14 cellular contexts compared by ENCODE assay signal in the genomic region with DNA sequence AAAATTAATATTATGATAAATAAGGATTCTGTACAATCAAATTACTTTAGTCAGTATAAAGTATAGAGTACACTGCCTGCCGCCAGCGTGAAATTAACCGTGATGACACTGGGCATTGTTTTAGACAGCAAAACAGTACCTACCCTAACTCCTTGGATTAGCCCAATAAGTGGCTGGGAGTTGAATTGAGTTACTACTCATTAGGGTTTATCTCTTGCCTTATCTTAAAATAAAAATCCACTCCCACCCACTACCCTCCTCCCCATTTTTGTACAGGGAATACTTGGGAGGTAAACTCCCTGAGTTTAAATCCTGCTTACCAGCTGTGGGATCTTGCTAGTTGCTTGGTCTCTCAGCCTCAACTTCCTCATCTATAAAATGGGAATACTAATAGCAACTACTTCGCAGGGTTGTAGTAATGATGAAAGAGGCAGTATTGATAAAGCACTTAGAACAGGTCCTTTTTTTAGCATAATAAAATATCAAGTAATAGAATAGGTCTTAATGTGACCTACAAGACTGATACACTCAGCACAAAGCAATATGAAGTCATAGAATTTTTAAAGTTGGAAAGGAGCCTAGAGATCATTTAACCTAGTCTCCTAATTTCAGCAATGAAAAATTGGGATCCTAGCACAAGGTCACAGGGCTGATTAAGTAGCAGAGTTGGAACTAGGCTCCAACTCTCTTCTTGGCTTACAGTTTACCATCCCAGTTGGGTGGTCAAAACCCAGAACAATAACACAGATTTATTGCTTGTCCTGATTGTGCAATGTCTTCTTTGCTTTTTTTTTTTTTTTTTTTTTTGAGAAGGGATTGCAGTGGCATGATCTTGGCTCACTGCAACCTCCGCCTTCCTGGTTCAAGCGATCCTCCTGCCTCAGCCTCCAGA. TPM values are rescaled to one million over a fixed set of nuclear protein-coding genes. Genes with fewer than 3 reads are reported as not detected.
DNase-seq lines count a peak whose midpoint lies in the region; ATAC-seq and TF ChIP-seq lines count a peak whose summit lies in the region.
"Had no signal": no experiment of that assay in that cellular context is flagged by ENCODE, and none has a peak within 500 bp of the region (broad histone marks: within the 10 kb centered on the region; RNA-seq: fewer than 3 reads in every experiment).

No MANE protein-coding gene starts in this region.

- H3K36me3 ChIP-seq in SK-N-SH (replicated peaks in 1 of 2; ENCODE audit: control insufficient read depth in 1 of 2, insufficient read depth in 2 of 2, low read length in 1 of 2) (no peaks in the 10 kb centered on the region), thoracic aorta (no peaks in the 10 kb centered on the region)
- H3K36me3 ChIP-seq: BLaER1 had no signal

- TF ChIP-seq CTCF in SK-N-SH (IDR thresholded peaks at IDR 0.05), result no peak
- TF ChIP-seq CTCF in mesothelial cell of epicardium (IDR thresholded peaks at IDR 0.05; ENCODE audit: unreplicated experiment), result no peak
- no peak for TF ChIP-seq CTCF in thoracic aorta (IDR thresholded peaks at IDR 0.05)

- no peaks in the 10 kb centered on the region for H3K27me3 ChIP-seq in SK-N-SH (ENCODE audit: insufficient read depth)
- H3K27me3 ChIP-seq in thoracic aorta (replicated peaks; ENCODE audit: insufficient read depth), result no peaks in the 10 kb centered on the region
- H3K27me3 ChIP-seq: BLaER1 had no signal

- H3K4me3 ChIP-seq in SK-N-SH (ENCODE audit: low read depth in 2 of 2, low read length in 1 of 2) (no peak overlapping the region), thoracic aorta (peak overlapping the region; percentile 22)
- H3K4me3 ChIP-seq: BLaER1 had no signal

- peak; percentile 20 for DNase-seq in SK-N-SH
- peak; percentile 12 for DNase-seq in fibroblast of gingiva (ENCODE audit: low read depth)
- DNase-seq in mesothelial cell of epicardium (ENCODE audit: low spot score in 2 of 2, unreplicated experiment in 2 of 2), result no peak
- no peak for DNase-seq in thoracic aorta (ENCODE audit: low spot score)
- no peak for DNase-seq in activated CD8-positive, alpha-beta memory T cell treated with anti-CD3 and anti-CD28 coated beads for 24 hours
- no peak for DNase-seq in C1 segment of cervical spinal cord (lab: John Stamatoyannopoulos, UW)
- no peak for DNase-seq in activated CD8-positive, alpha-beta memory T cell treated with anti-CD3 and anti-CD28 coated beads, Interleukin-2, amount 50 U/mL, for 4 hours
- DNase-seq: activated CD4-positive, alpha-beta T cell treated with anti-CD3 and anti-CD28 coated beads, Interleukin-2, amount 50 U/mL, for 4 hours; activated effector memory CD4-positive, alpha-beta T cell treated with anti-CD3 and anti-CD28 coated beads, Interleukin-2, amount 50 U/mL, for 16 hours; DND-41; hypothalamus; NCI-H2081 treated with DMSO at 0.1 percent for 48 hours had no signal

- peaks cover 21% of the 10 kb centered on the region for H3K4me1 Mint-ChIP-seq in mesothelial cell of epicardium

- H3K9me3 ChIP-seq in SK-N-SH, result no peaks in the 10 kb centered on the region
- H3K9me3 ChIP-seq in thoracic aorta, result no peaks in the 10 kb centered on the region
- H3K9me3 ChIP-seq: BLaER1 had no signal

- H3K4me2 ChIP-seq in SK-N-SH, result no peak overlapping the region
- H3K4me2 ChIP-seq: BLaER1 had no signal

- H3K4me1 ChIP-seq in SK-N-SH (ENCODE audit: control insufficient read depth in 1 of 2, insufficient read depth in 2 of 2, low read depth in 1 of 2, low read length in 1 of 2) (peaks cover 6 to 13% of the 10 kb centered on the region in 2 experiments; a peak in 1 of 4 replicates), thoracic aorta (ENCODE audit: control insufficient read depth in 1 of 2, low read depth in 2 of 2) (peaks cover 53 to 58% of the 10 kb centered on the region in 2 donors)
- H3K4me1 ChIP-seq: BLaER1 had no signal

- no peak overlapping the region for H2AFZ ChIP-seq in SK-N-SH (ENCODE audit: low read depth)

- TF ChIP-seq RAD21 in SK-N-SH (IDR thresholded peaks at IDR 0.05; ENCODE audit: low read length), result no peak

- no peaks in the 10 kb centered on the region for H3K9me2 ChIP-seq in SK-N-SH

- H3K27me3 Mint-ChIP-seq in mesothelial cell of epicardium (ENCODE audit: low read depth), result no peaks in the 10 kb centered on the region

- H3K79me2 ChIP-seq in SK-N-SH (ENCODE audit: insufficient read depth), result peaks cover 50% of the 10 kb centered on the region; the same call in 1 of the 2 replicates

- peak overlapping the region; percentile 60 for H3K27ac Mint-ChIP-seq in mesothelial cell of epicardium

- TF ChIP-seq EP300 in SK-N-SH (IDR thresholded peaks at IDR 0.05; ENCODE audit: borderline replicate concordance in 1 of 2, low read depth in 1 of 2, low read length in 1 of 2), result no peak

- H3K9me3 Mint-ChIP-seq in mesothelial cell of epicardium, result peaks cover 6% of the 10 kb centered on the region

- peaks cover 12% of the 10 kb centered on the region for H3F3A ChIP-seq in SK-N-SH (replicated peaks; ENCODE audit: insufficient read depth)

- POLR2A ChIA-PET in SK-N-SH (lab: Yijun Ruan, JAX), result no interaction called here

- peaks cover 27% of the 10 kb centered on the region for H3K36me3 Mint-ChIP-seq in mesothelial cell of epicardium

- H4K20me1 ChIP-seq in SK-N-SH (ENCODE audit: insufficient read depth), result 0 out of 2 replicates have a peak, but pooled peaks cover 2% of the 10 kb centered on the region
- H4K20me1 ChIP-seq: BLaER1 had no signal

- no peak overlapping the region for H3K4me3 Mint-ChIP-seq in mesothelial cell of epicardium
- H3K4me3 Mint-ChIP-seq: neural crest cell had no signal

- H3K27ac ChIP-seq in SK-N-SH (ENCODE audit: low read depth in 2 of 2, low read length in 1 of 2) (peak overlapping the region; percentile 44 to 50; a peak in 2 of 4 replicates), thoracic aorta (peak overlapping the region; percentile 84 to 91)
- H3K27ac ChIP-seq: BLaER1 had no signal

- CTCF ChIA-PET in SK-N-SH (lab: Yijun Ruan, JAX), result interaction anchor here (0.9 kb wide), 1 partner anchor 142 kb away, joined by 3 read pairs; the partner anchor contains the start of gene LTV1

- 82% methylated on average over 6 of the region's 6 CpGs for WGBS in SK-N-SH (ENCODE audit: low lambda C conversion rate)

- H3K9ac ChIP-seq in SK-N-SH, result no peak overlapping the region
- H3K9ac ChIP-seq: BLaER1 had no signal

- no peak for ATAC-seq in thoracic aorta (ENCODE audit: insufficient number of reproducible peaks, low FRiP score, low read depth)

TF ChIP-seq in SK-N-SH, 30 proteins besides CTCF, POLR2A, EP300 and RAD21 (continues in another document):
- TF ChIP-seq USF1 (IDR thresholded peaks at IDR 0.05; ENCODE audit: borderline replicate concordance, low read depth), result no peak
- no peak for TF ChIP-seq EZH2phosphoT487 (IDR thresholded peaks at IDR 0.05; ENCODE audit: borderline replicate concordance, low read depth)
- TF ChIP-seq, protein P1, sequence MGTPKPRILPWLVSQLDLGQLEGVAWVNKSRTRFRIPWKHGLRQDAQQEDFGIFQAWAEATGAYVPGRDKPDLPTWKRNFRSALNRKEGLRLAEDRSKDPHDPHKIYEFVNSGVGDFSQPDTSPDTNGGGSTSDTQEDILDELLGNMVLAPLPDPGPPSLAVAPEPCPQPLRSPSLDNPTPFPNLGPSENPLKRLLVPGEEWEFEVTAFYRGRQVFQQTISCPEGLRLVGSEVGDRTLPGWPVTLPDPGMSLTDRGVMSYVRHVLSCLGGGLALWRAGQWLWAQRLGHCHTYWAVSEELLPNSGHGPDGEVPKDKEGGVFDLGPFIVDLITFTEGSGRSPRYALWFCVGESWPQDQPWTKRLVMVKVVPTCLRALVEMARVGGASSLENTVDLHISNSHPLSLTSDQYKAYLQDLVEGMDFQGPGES (IDR thresholded peaks at IDR 0.05; ENCODE audit: low read depth, low read length), result no peak
- TF ChIP-seq POLR2AphosphoS5 (IDR thresholded peaks at IDR 0.05; ENCODE audit: low read depth, low read length), result no peak
- TF ChIP-seq FOXJ3 (CRISPR knock-in tag; IDR thresholded peaks at IDR 0.05), result no peak
- no peak for TF ChIP-seq FOXM1 (IDR thresholded peaks at IDR 0.05; ENCODE audit: low read depth)
- no peak for TF ChIP-seq CHD2 (IDR thresholded peaks at IDR 0.05; ENCODE audit: low read length, partially characterized antibody)
- TF ChIP-seq, protein P2, sequence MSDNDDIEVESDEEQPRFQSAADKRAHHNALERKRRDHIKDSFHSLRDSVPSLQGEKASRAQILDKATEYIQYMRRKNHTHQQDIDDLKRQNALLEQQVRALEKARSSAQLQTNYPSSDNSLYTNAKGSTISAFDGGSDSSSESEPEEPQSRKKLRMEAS (IDR thresholded peaks at IDR 0.05; ENCODE audit: low read depth), result no peak
- no peak for TF ChIP-seq ZBTB33 (IDR thresholded peaks at IDR 0.05; ENCODE audit: borderline replicate concordance, low read depth)
- no peak for TF ChIP-seq SMC3 (IDR thresholded peaks at IDR 0.05; ENCODE audit: low read depth, low read length)
- TF ChIP-seq GABPA (IDR thresholded peaks at IDR 0.05; ENCODE audit: low read depth), result no peak
- no peak for TF ChIP-seq NRF1 (IDR thresholded peaks at IDR 0.05; ENCODE audit: low read depth, low read length)
- no peak for TF ChIP-seq TAF1 (IDR thresholded peaks at IDR 0.05; ENCODE audit: borderline replicate concordance, low read depth, low read length)
- no peak for TF ChIP-seq ELF1 (IDR thresholded peaks at IDR 0.05)

RNA-seq across cellular contexts. Expression of gene PHACTR2, which starts 23.8 kb away (rescaled TPM):
- 5.0 and 8.6 TPM in 2 replicates for polyA plus RNA-seq in SK-N-SH (2012; rRNA removed)
- 6.7 and 7.5 TPM in 2 replicates for polyA plus RNA-seq in SK-N-SH (2012; cell fraction: cytosol; rRNA removed)
- 4.5 and 6.9 TPM in 2 replicates for polyA plus RNA-seq in SK-N-SH (2012; cell fraction: nucleus; rRNA removed)
- total RNA-seq in mesothelial cell of epicardium, result 117 to 125 TPM (median 124 TPM) in 3 replicates
- total RNA-seq in thoracic aorta, result 10 to 100 TPM; 68.5 to 87.7 TPM

Comparison
In these comparisons a context has a peak if more than half of its experiments do, and no peak if none do; other contexts are left out.
1. DNase-seq: peak in SK-N-SH (single experiment) and fibroblast of gingiva (single experiment); none in mesothelial cell of epicardium (0 of 2), thoracic aorta (single experiment), activated CD8-positive, alpha-beta memory T cell treated with anti-CD3 and anti-CD28 coated beads for 24 hours (single experiment), C1 segment of cervical spinal cord (0 of 14) and activated CD8-positive, alpha-beta memory T cell treated with anti-CD3 and anti-CD28 coated beads, Interleukin-2, amount 50 U/mL, for 4 hours (single experiment).